Comparison of ENCODE assay signal across 10 cellular contexts in the genomic region with DNA sequence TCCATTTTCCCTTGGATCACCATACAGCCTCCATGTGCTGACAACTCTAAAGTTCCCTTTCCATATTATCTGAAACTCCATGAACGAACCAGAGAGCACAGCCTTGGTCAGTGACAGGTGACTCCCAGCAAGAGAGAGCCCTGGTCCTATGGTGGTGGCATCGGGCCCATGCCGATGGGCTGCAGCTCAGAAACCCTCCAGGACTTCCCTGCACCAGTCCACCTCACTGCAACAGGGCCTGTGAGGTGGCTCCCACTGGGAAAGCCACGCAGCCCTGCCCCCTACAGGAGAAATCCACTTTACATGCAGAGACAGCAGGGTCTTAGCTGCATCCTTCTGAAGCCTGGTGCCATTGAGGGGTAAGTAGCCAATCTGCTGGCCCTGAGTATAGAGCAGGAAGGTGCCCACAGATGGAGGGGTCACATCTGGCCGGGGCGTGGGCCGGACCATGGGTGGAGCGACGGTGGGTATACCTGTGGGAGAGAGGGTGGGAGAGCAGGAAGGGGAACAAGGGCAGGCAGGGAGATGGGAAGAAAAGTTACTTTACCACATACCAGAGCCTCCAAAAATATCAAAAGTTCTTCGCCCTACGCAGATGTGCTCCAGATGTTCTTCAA. TPM values are rescaled to one million over a fixed set of nuclear protein-coding genes. Genes with fewer than 3 reads are reported as not detected.
DNase-seq lines count a peak whose midpoint lies in the region; ATAC-seq and TF ChIP-seq lines count a peak whose summit lies in the region.
"Had no signal": no experiment of that assay in that cellular context is flagged by ENCODE, and none has a peak within 500 bp of the region (broad histone marks: within the 10 kb centered on the region; RNA-seq: fewer than 3 reads in every experiment).

No MANE protein-coding gene starts in this region.

- H3K27me3 ChIP-seq in left ventricle myocardium inferior (ENCODE audit: low read depth) = no peaks in the 10 kb centered on the region

- intact Hi-C loops in left ventricle myocardium inferior (cut with micrococcal nuclease) = no loop called here

- TF ChIP-seq CTCF in left ventricle myocardium inferior (IDR thresholded peaks at IDR 0.05; ENCODE audit: borderline replicate concordance) = peak; percentile 34

- H3K27ac ChIP-seq in left ventricle myocardium inferior (replicated peaks) = peak overlapping the region; percentile 89

- peaks cover 48% of the 10 kb centered on the region for H3K36me3 ChIP-seq in left ventricle myocardium inferior

- ATAC-seq in HG03108 (IDR thresholded peaks at IDR 0.05; ENCODE audit: unreplicated experiment) = no peak

- H3K4me1 ChIP-seq in left ventricle myocardium inferior = peaks cover 98% of the 10 kb centered on the region

- H3K9me3 ChIP-seq in left ventricle myocardium inferior (replicated peaks) = no peaks in the 10 kb centered on the region

- DNase-seq in stimulated activated CD4-positive, alpha-beta T cell treated with anti-CD3 and anti-CD28 coated beads, Interleukin-15, amount 100 ng/mL, for 24 hours = peak; percentile 29
- DNase-seq in stimulated activated CD4-positive, alpha-beta T cell treated with anti-CD3 and anti-CD28 coated beads, Interleukin-1b, Interleukin-23, amount 100 ng/mL, for 48 hours = no peak
- peak; percentile 3 for DNase-seq in RPMI8226
- peak; percentile 48 for DNase-seq in left ventricle myocardium inferior
- DNase-seq in HK-2 (ENCODE audit: unreplicated experiment) = no peak
- no peak for DNase-seq in central memory CD4-positive, alpha-beta T cell
- no peak for DNase-seq in glomerular visceral epithelial cell (ENCODE audit: extremely low spot score)
- DNase-seq: natural killer cell, NCI-H2227 treated with DMSO at 0.1 percent for 48 hours had no signal

- H3K4me3 ChIP-seq in left ventricle myocardium inferior = peak overlapping the region; percentile 39

RNA-seq across cellular contexts. Expression of a gene that starts 24.7 kb away (rescaled TPM):
- 237 TPM for total RNA-seq in left ventricle myocardium inferior

RNA-seq across cellular contexts. Expression of a gene that starts 54.8 kb away (rescaled TPM):
- total RNA-seq in left ventricle myocardium inferior = 35.2 TPM

Comparison
In these comparisons a context has a peak if more than half of its experiments do, and no peak if none do; other contexts are left out.
1. DNase-seq: peak in stimulated activated CD4-positive, alpha-beta T cell treated with anti-CD3 and anti-CD28 coated beads, Interleukin-15, amount 100 ng/mL, for 24 hours (single experiment), RPMI8226 (single experiment) and left ventricle myocardium inferior (single experiment); none in stimulated activated CD4-positive, alpha-beta T cell treated with anti-CD3 and anti-CD28 coated beads, Interleukin-1b, Interleukin-23, amount 100 ng/mL, for 48 hours (single experiment), HK-2 (single experiment), central memory CD4-positive, alpha-beta T cell (single experiment) and glomerular visceral epithelial cell (single experiment).